ENCODE assay signal across 22 cellular contexts in the genomic region with DNA sequence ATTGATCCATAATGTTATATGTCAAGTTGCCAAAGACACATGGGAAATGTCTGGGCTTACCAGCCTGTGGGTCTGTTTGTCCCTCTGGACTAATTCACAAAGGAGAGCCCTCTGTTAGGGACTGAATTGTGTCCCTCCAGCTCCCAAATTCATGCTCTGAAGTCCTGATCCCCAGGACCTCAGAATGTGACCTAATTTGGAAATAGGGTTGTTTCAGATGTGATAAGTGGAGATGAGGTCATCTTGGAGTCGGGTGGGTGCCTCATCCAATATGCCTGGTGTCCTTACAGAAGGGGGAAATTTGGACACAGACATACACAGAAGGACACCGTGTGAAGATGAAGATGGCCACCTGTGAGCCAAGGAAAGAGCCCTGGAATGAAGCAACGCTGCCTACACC. TPM values are rescaled to one million over a fixed set of nuclear protein-coding genes. Genes with fewer than 3 reads are reported as not detected.
A peak's percentile ranks its signal among the peaks of the same experiment; 100 is the strongest.
DNase-seq lines count a peak whose midpoint lies in the region; ATAC-seq and TF ChIP-seq lines count a peak whose summit lies in the region.
"Had no signal": no experiment of that assay in that cellular context is flagged by ENCODE, and none has a peak within 500 bp of the region (broad histone marks: within the 10 kb centered on the region; RNA-seq: fewer than 3 reads in every experiment).

No MANE protein-coding gene starts in this region.

- no peaks in the 10 kb centered on the region for H3K9me3 ChIP-seq in transverse colon
- H3K9me3 ChIP-seq in thyroid gland = no peaks in the 10 kb centered on the region
- H3K9me3 ChIP-seq: body of pancreas had no signal

- H3K27me3 ChIP-seq in transverse colon = no peaks in the 10 kb centered on the region
- H3K27me3 ChIP-seq in thyroid gland = no peaks in the 10 kb centered on the region
- H3K27me3 ChIP-seq: body of pancreas had no signal

- H3K4me1 Mint-ChIP-seq in nephron progenitor cell = peaks cover 52% of the 10 kb centered on the region
- H3K4me1 Mint-ChIP-seq: activated naive CD4-positive, alpha-beta T cell treated with anti-CD3 and anti-CD28 coated beads, Interleukin-2, amount 50 U/mL, for 24 hours had no signal

- peak overlapping the region; percentile 29 for H3K27ac Mint-ChIP-seq in nephron progenitor cell
- H3K27ac Mint-ChIP-seq: activated B cell treated with CpG ODN at 0.5 μM for 24 hours; activated naive CD4-positive, alpha-beta T cell treated with anti-CD3 and anti-CD28 coated beads, Interleukin-2, amount 50 U/mL, for 24 hours; activated T-cell treated with anti-CD3 and anti-CD28 coated beads, Interleukin-2, amount 50 U/mL, for 72 hours; naive thymus-derived CD4-positive, alpha-beta T cell; T-helper 17 cell had no signal

- H3K27ac ChIP-seq in cingulate gyrus (ENCODE audit: low read depth, low read length) = peak overlapping the region; percentile 50
- peak overlapping the region; percentile 78 to 86 (median 83) for H3K27ac ChIP-seq in transverse colon
- H3K27ac ChIP-seq in thyroid gland = no peak overlapping the region

- intact Hi-C loops in left ventricle myocardium superior (cut with micrococcal nuclease) = no loop called here
- intact Hi-C loops in cardiac septum (cut with DNase I) = no loop called here
- intact Hi-C loops in transverse colon (cut with DNase I; ENCODE audit: low total_unique reads) = no loop called here
- intact Hi-C loops in thyroid gland (cut with DNase I) = no loop called here

- peak; percentile 10 for ATAC-seq in left ventricle myocardium superior
- ATAC-seq in GM18519 (IDR thresholded peaks at IDR 0.05; ENCODE audit: low FRiP score, unreplicated experiment) = no peak
- ATAC-seq: activated T-cell treated with anti-CD3 and anti-CD28 coated beads, Interleukin-2, amount 50 U/mL, for 72 hours; body of pancreas; esophagus mucosa; naive thymus-derived CD4-positive, alpha-beta T cell; T-helper 17 cell had no signal

- 63 to 83% methylated on average over 2 to 3 of the region's 3 CpGs for whole genome bisulfite sequencing in transverse colon (ENCODE audit: low coverage in 1 of 2), 2 donors
- 85 to 86% methylated on average over 3 of the region's 3 CpGs for WGBS in thyroid gland, 2 donors

- H3K36me3 Mint-ChIP-seq in nephron progenitor cell (ENCODE audit: low read depth) = no peaks in the 10 kb centered on the region
- H3K36me3 Mint-ChIP-seq: activated naive CD4-positive, alpha-beta T cell treated with anti-CD3 and anti-CD28 coated beads, Interleukin-2, amount 50 U/mL, for 24 hours; CD14-positive monocyte; naive thymus-derived CD4-positive, alpha-beta T cell had no signal

- H3K27me3 Mint-ChIP-seq in nephron progenitor cell (ENCODE audit: low read depth, poor library complexity) = peaks cover 8% of the 10 kb centered on the region
- H3K27me3 Mint-ChIP-seq: activated B cell treated with CpG ODN at 0.5 μM for 24 hours; activated naive CD4-positive, alpha-beta T cell treated with anti-CD3 and anti-CD28 coated beads, Interleukin-2, amount 50 U/mL, for 24 hours; naive thymus-derived CD4-positive, alpha-beta T cell had no signal

- in situ Hi-C loops in transverse colon (cut with MboI; ENCODE audit: low pct_ligation_motif_present in 1 of 4, low pct_unique_long_range_greater_than_20kb in 1 of 4, low sequenced_read_pairs in 3 of 4) = no loop called here

- TF ChIP-seq POLR2A in transverse colon (IDR thresholded peaks at IDR 0.05) (no peak), thyroid gland (IDR thresholded peaks at IDR 0.05) (no peak)

- DNase-seq in left ventricle myocardium superior = no peak
- no peak for DNase-seq in cardiac septum (ENCODE audit: low spot score)
- no peak for DNase-seq in nephron progenitor cell
- no peak for DNase-seq in transverse colon
- DNase-seq in activated T-cell treated with anti-CD3 and anti-CD28 coated beads, Interleukin-2, amount 50 U/mL, for 1 hour = no peak
- DNase-seq in thyroid gland = no peak
- DNase-seq: activated B cell treated with CpG ODN at 0.5 μM for 24 hours; activated T-cell treated with anti-CD3 and anti-CD28 coated beads, Interleukin-2, amount 50 U/mL, for 72 hours; body of pancreas; DMS153; GF-D8; naive thymus-derived CD4-positive, alpha-beta T cell; NCI-H1417; NCI-H2171; NCI-H526; SHP77 treated with DMSO at 0.1 percent for 48 hours; T-helper 17 cell had no signal

- H3K4me1 ChIP-seq in transverse colon = peaks cover 33 to 52% (median 46%) of the 10 kb centered on the region in 4 donors
- peaks cover 15 to 31% of the 10 kb centered on the region in 2 donors for H3K4me1 ChIP-seq in thyroid gland

- no peak for TF ChIP-seq EP300 in transverse colon (IDR thresholded peaks at IDR 0.05; ENCODE audit: low read depth)

- H3K36me3 ChIP-seq in transverse colon (no peaks in the 10 kb centered on the region), thyroid gland (no peaks in the 10 kb centered on the region)

- H3K4me3 ChIP-seq in transverse colon = no peak overlapping the region
- H3K4me3 ChIP-seq in thyroid gland (replicated peaks in 1 of 3) = no peak overlapping the region
- H3K4me3 ChIP-seq: body of pancreas had no signal

- no peak for TF ChIP-seq CTCF in nephron progenitor cell (IDR thresholded peaks at IDR 0.05)
- TF ChIP-seq CTCF in transverse colon (IDR thresholded peaks at IDR 0.05) = no peak
- no peak for TF ChIP-seq CTCF in thyroid gland (IDR thresholded peaks at IDR 0.05)

- no peaks in the 10 kb centered on the region for H3K9me3 Mint-ChIP-seq in nephron progenitor cell
- H3K9me3 Mint-ChIP-seq: activated B cell treated with CpG ODN at 0.5 μM for 24 hours; activated naive CD4-positive, alpha-beta T cell treated with anti-CD3 and anti-CD28 coated beads, Interleukin-2, amount 50 U/mL, for 24 hours; activated T-cell treated with anti-CD3 and anti-CD28 coated beads, Interleukin-2, amount 50 U/mL, for 72 hours; naive thymus-derived CD4-positive, alpha-beta T cell had no signal

- H3K4me3 Mint-ChIP-seq in nephron progenitor cell = no peak overlapping the region
- H3K4me3 Mint-ChIP-seq: activated B cell treated with CpG ODN at 0.5 μM for 24 hours; activated naive CD4-positive, alpha-beta T cell treated with anti-CD3 and anti-CD28 coated beads, Interleukin-2, amount 50 U/mL, for 24 hours; activated T-cell treated with anti-CD3 and anti-CD28 coated beads, Interleukin-2, amount 50 U/mL, for 72 hours; naive thymus-derived CD4-positive, alpha-beta T cell; T-helper 17 cell had no signal

RNA-seq across cellular contexts. Expression of a gene that starts 41.4 kb away (rescaled TPM):
- total RNA-seq in left ventricle myocardium superior (34.2 TPM), cardiac septum (48.6 TPM), transverse colon (10 to 100 TPM; 53.9 to 93.0 (median 74.7) TPM), thyroid gland (10 to 100 TPM; 37.3 to 47.5 (median 42.1) TPM)

Comparison
In these comparisons a context has a peak if more than half of its experiments do, and no peak if none do; other contexts are left out.
1. H3K27ac ChIP-seq: peak in cingulate gyrus (single experiment) and transverse colon (4 of 4); none in thyroid gland (0 of 3).